8 cellular contexts compared by ENCODE assay signal in the genomic region with DNA sequence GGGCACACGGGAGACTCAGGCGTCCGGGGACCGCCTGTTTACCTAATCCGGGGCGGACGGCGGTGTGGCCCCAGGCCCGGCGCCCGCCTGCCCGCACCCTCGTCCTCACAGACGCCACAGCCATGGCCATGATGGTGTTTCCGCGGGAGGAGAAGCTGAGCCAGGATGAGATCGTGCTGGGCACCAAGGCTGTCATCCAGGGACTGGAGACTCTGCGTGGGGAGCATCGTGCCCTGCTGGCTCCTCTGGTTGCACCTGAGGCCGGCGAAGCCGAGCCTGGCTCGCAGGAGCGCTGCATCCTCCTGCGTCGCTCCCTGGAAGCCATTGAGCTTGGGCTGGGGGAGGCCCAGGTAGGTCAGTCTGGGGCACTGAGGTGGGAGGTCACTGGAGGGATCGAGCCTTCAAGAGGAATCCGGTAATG. TPM values are rescaled to one million over a fixed set of nuclear protein-coding genes. Genes with fewer than 3 reads are reported as not detected.
DNase-seq lines count a peak whose midpoint lies in the region; ATAC-seq and TF ChIP-seq lines count a peak whose summit lies in the region.

No MANE protein-coding gene starts in this region.

- H3K9me3 ChIP-seq in Peyer's patch = no peaks in the 10 kb centered on the region
- H3K9me3 ChIP-seq in esophagus squamous epithelium = no peaks in the 10 kb centered on the region
- H3K9me3 ChIP-seq in parathyroid adenoma (ENCODE audit: control insufficient read depth, low read length) = no peaks in the 10 kb centered on the region

- no peak for TF ChIP-seq POLR2A in Peyer's patch (IDR thresholded peaks at IDR 0.05)
- TF ChIP-seq POLR2A in esophagus squamous epithelium (IDR thresholded peaks at IDR 0.05) = no peak

- no peak overlapping the region for H3K9ac ChIP-seq in parathyroid adenoma

- ATAC-seq in GM19397 (IDR thresholded peaks at IDR 0.05; ENCODE audit: unreplicated experiment) (no peak), GM21360 (IDR thresholded peaks at IDR 0.05; ENCODE audit: unreplicated experiment) (no peak)
- ATAC-seq in activated CD4-positive, CD25-positive, alpha-beta regulatory T cell treated with anti-CD3 and anti-CD28 coated beads, Interleukin-2, amount 50 U/mL, for 24 hours = no peak

- peak overlapping the region; percentile 94 for H3K4me2 ChIP-seq in parathyroid adenoma (ENCODE audit: low read length)

- H3K4me3 ChIP-seq in GM08714 (ENCODE audit: low read length) (peak overlapping the region; percentile 86), Peyer's patch (peak overlapping the region; percentile 86 to 98 (median 93)), esophagus squamous epithelium (peak overlapping the region; percentile 73 to 98 (median 93)), parathyroid adenoma (ENCODE audit: low read depth, low read length) (peak overlapping the region; percentile 80)

- intact Hi-C loops in esophagus squamous epithelium (cut with DNase I) = no loop called here

- H3K4me1 ChIP-seq in Peyer's patch (peaks cover 0 to 16% (median 9%) of the 10 kb centered on the region in 4 donors), esophagus squamous epithelium (peaks cover 7 to 27% (median 14%) of the 10 kb centered on the region in 3 donors), parathyroid adenoma (no peaks in the 10 kb centered on the region)

- WGBS in esophagus squamous epithelium, 2 donors = 8 to 42% methylated on average over 2 to 10 of the region's 28 CpGs

- H3K79me2 ChIP-seq in parathyroid adenoma = no peaks in the 10 kb centered on the region

- H3K27ac ChIP-seq in Peyer's patch (peak overlapping the region; percentile 74 to 95 (median 84)), esophagus squamous epithelium (peak overlapping the region; percentile 70 to 86 (median 85)), parathyroid adenoma (no peak overlapping the region)

- H3K27me3 ChIP-seq in Peyer's patch (no peaks in the 10 kb centered on the region), esophagus squamous epithelium (no peaks in the 10 kb centered on the region), parathyroid adenoma (ENCODE audit: control insufficient read depth, insufficient read depth, low read length) (no peaks in the 10 kb centered on the region)

- peaks cover 0 to 28% (median 0%) of the 10 kb centered on the region in 3 donors for H3K36me3 ChIP-seq in Peyer's patch
- H3K36me3 ChIP-seq in esophagus squamous epithelium = peaks cover 0 to 43% (median 11%) of the 10 kb centered on the region in 3 donors
- no peaks in the 10 kb centered on the region for H3K36me3 ChIP-seq in parathyroid adenoma (ENCODE audit: control insufficient read depth, insufficient read depth, low read length)

- DNase-seq in Peyer's patch (no peak), esophagus squamous epithelium (lab: John Stamatoyannopoulos, UW) (no peak), NCI-H1417 (lab: John Stamatoyannopoulos, UW) (no peak)

- TF ChIP-seq CTCF in Peyer's patch (IDR thresholded peaks at IDR 0.05) = no peak
- no peak for TF ChIP-seq CTCF in esophagus squamous epithelium (IDR thresholded peaks at IDR 0.05)
- no peak for TF ChIP-seq CTCF in parathyroid adenoma (IDR thresholded peaks at IDR 0.05)

- peak overlapping the region; percentile 87 for H2AFZ ChIP-seq in parathyroid adenoma

RNA-seq across cellular contexts. Expression of a gene that starts 1.0 kb away (rescaled TPM):
- total RNA-seq in Peyer's patch (10 to 100 TPM in 3 of 4 donors, 1 to 10 TPM in 1; 8.3 to 28.0 (median 13.2) TPM), esophagus squamous epithelium (10 to 100 TPM; 10.6 to 29.8 (median 17.9) TPM)

RNA-seq across cellular contexts. Expression of a gene that starts 10.0 kb away (rescaled TPM):
- total RNA-seq in Peyer's patch = 100 to 1,000 TPM in 2 of 4 donors, 10 to 100 TPM in 2; 80.0 to 161 (median 103) TPM
- 100 to 1,000 TPM in 2 of 4 donors, 10 to 100 TPM in 2; 83.7 to 148 (median 110) TPM for total RNA-seq in esophagus squamous epithelium

RNA-seq across cellular contexts. Expression of a gene that starts 19.5 kb away (rescaled TPM):
- not detected for total RNA-seq in Peyer's patch
- total RNA-seq in esophagus squamous epithelium = under 1 TPM in 2 of 4 donors, not detected in 2; 0.48 to 0.70 TPM

RNA-seq across cellular contexts. Expression of a gene that starts 30.5 kb away (rescaled TPM):
- total RNA-seq in Peyer's patch (100 to 1,000 TPM in 3 of 4 donors, 10 to 100 TPM in 1; 52.0 to 132 (median 115) TPM), esophagus squamous epithelium (10 to 100 TPM; 51.9 to 71.9 (median 63.8) TPM)

RNA-seq across cellular contexts. Expression of a gene that starts 33.2 kb away (rescaled TPM):
- under 1 TPM in 2 of 4 donors, not detected in 2; 0.27 to 0.35 TPM for total RNA-seq in Peyer's patch
- total RNA-seq in esophagus squamous epithelium = not detected
